22 cellular contexts compared by ENCODE assay signal in genomic region chr1:173753830-173754229, GRCh38. TPM values are rescaled to one million over a fixed set of nuclear protein-coding genes. Genes with fewer than 3 reads are reported as not detected.
DNase-seq lines count a peak whose midpoint lies in the region; ATAC-seq, FAIRE-seq and TF ChIP-seq lines count a peak whose summit lies in the region.
"Had no signal": no experiment of that assay in that cellular context is flagged by ENCODE, and none has a peak within 500 bp of the region (broad histone marks: within the 10 kb centered on the region; RNA-seq: fewer than 3 reads in every experiment).

No MANE protein-coding gene starts in this region.

- H2AFZ ChIP-seq in OCI-LY7 (ENCODE audit: low read length), result no peak overlapping the region

- H4K20me1 ChIP-seq in OCI-LY7 (ENCODE audit: insufficient read depth, low read length), result no peaks in the 10 kb centered on the region
- H4K20me1 ChIP-seq: BLaER1 had no signal

- H3K36me3 Mint-ChIP-seq in T-helper 2 cell treated with Interferon-gamma antibody and Interleukin-4, amounts not matched to agents 5 μg/mL and 100 μg/mL, for 36 hours (ENCODE audit: low read depth), result peaks cover 42% of the 10 kb centered on the region

- no peaks in the 10 kb centered on the region for H3K9me2 ChIP-seq in OCI-LY7 (ENCODE audit: insufficient read depth, low read length)

- no peak overlapping the region for H3K4me3 Mint-ChIP-seq in T-helper 2 cell treated with Interferon-gamma antibody and Interleukin-4, amounts not matched to agents 5 μg/mL and 100 μg/mL, for 36 hours
- H3K4me3 Mint-ChIP-seq: CD14-positive monocyte; CD4-positive, alpha-beta memory T cell; HFFc6; IgD-negative memory B cell had no signal

- ATAC-seq in left colon, result peak; percentile 50
- ATAC-seq in right lobe of liver, result peak; percentile 75 to 96 (median 84)
- ATAC-seq in sciatic nerve, result no peak
- ATAC-seq in GM19455 (IDR thresholded peaks at IDR 0.05; ENCODE audit: unreplicated experiment), result no peak
- ATAC-seq: HCT116 had no signal

- POLR2A ChIA-PET in OCI-LY7 (lab: Charles Lee), result interaction anchor here (0.7 kb wide), 1 partner anchor 900 kb away, joined by 5 read pairs; no protein-coding TSS in a partner anchor

- BruUV-seq in OCI-LY7 (replicated peaks; lab: Mats Ljungman, UMichigan), result TSS peak; percentile 45

- H3K79me2 ChIP-seq in OCI-LY7 (ENCODE audit: insufficient read depth, low read depth, low read length), result no peaks in the 10 kb centered on the region

- peaks cover 71% of the 10 kb centered on the region for H3K36me3 ChIP-seq in OCI-LY7 (ENCODE audit: insufficient read depth, low read length)
- peaks cover 0 to 39% (median 14%) of the 10 kb centered on the region in 4 donors for H3K36me3 ChIP-seq in right lobe of liver
- H3K36me3 ChIP-seq in small intestine (ENCODE audit: control insufficient read depth in 2 of 2, insufficient read depth in 2 of 2, low read length in 2 of 2), result peaks cover 2 to 10% of the 10 kb centered on the region in 2 donors

- H3K9me3 ChIP-seq in OCI-LY7 (ENCODE audit: low read length) (no peaks in the 10 kb centered on the region), right lobe of liver (no peaks in the 10 kb centered on the region), small intestine (ENCODE audit: control insufficient read depth, low read depth) (no peaks in the 10 kb centered on the region)

- no peak overlapping the region for H3K4me2 ChIP-seq in OCI-LY7 (ENCODE audit: low read length)
- H3K4me2 ChIP-seq: BLaER1 had no signal

- H3K27me3 ChIP-seq in right lobe of liver (no peaks in the 10 kb centered on the region), small intestine (ENCODE audit: control insufficient read depth in 2 of 2, insufficient read depth in 2 of 2, low read length in 2 of 2) (no peaks in the 10 kb centered on the region)
- H3K27me3 ChIP-seq: BLaER1 had no signal

- no peak overlapping the region for H3K27ac ChIP-seq in OCI-LY7 (ENCODE audit: low read depth, low read length, poor library complexity, severe bottlenecking)
- H3K27ac ChIP-seq in right lobe of liver, result peak overlapping the region; percentile 40 to 74 (median 70)
- H3K27ac ChIP-seq in small intestine (ENCODE audit: low read depth in 1 of 2, low read length in 1 of 2), result no peak overlapping the region
- H3K27ac ChIP-seq: BLaER1, HL-60 had no signal

- TF ChIP-seq POLR2A in right lobe of liver (IDR thresholded peaks at IDR 0.05), result no peak

- no peak for FAIRE-seq in small intestine (lab: Jason Lieb, UNC)
- FAIRE-seq: G401.6, GM12892, GM18507 had no signal

- no peaks in the 10 kb centered on the region for H3K9me3 Mint-ChIP-seq in T-helper 2 cell treated with Interferon-gamma antibody and Interleukin-4, amounts not matched to agents 5 μg/mL and 100 μg/mL, for 36 hours
- H3K9me3 Mint-ChIP-seq: CD4-positive, alpha-beta memory T cell; HFFc6; IgD-negative memory B cell had no signal

- intact Hi-C loops in OCI-LY7 (cut with micrococcal nuclease; ENCODE audit: unreplicated experiment) (no loop called here), left colon (cut with DNase I, micrococcal nuclease) (no loop called here), right lobe of liver (cut with DNase I) (no loop called here), sciatic nerve (cut with DNase I) (no loop called here)

- H3K27ac Mint-ChIP-seq in T-helper 2 cell treated with Interferon-gamma antibody and Interleukin-4, amounts not matched to agents 5 μg/mL and 100 μg/mL, for 36 hours, result no peak overlapping the region
- H3K27ac Mint-ChIP-seq: HFFc6, IgD-negative memory B cell had no signal

- H3K4me1 Mint-ChIP-seq in T-helper 2 cell treated with Interferon-gamma antibody and Interleukin-4, amounts not matched to agents 5 μg/mL and 100 μg/mL, for 36 hours (ENCODE audit: low read depth), result no peaks in the 10 kb centered on the region
- H3K4me1 Mint-ChIP-seq: CD14-positive monocyte had no signal

- no peak for DNase-seq in OCI-LY7 (ENCODE audit: low spot score)
- DNase-seq in left colon, result no peak
- no peak for DNase-seq in right lobe of liver
- peak; percentile 76 for DNase-seq in small intestine
- DNase-seq in T-helper 2 cell treated with Interferon-gamma antibody and Interleukin-4, amounts not matched to agents 5 μg/mL and 100 μg/mL, for 36 hours (ENCODE audit: low spot score), result no peak
- DNase-seq in sciatic nerve (ENCODE audit: low spot score), result no peak
- DNase-seq: 8988T; CD4-positive, alpha-beta memory T cell; DND-41; EL; GOT3; H7; HFFc6 had no signal

- CTCF ChIA-PET in OCI-LY7 (lab: Charles Lee; ENCODE audit: unreplicated experiment), result no interaction called here

- H3K4me3 ChIP-seq in OCI-LY7 (ENCODE audit: low read depth, low read length, poor library complexity, severe bottlenecking) (no peak overlapping the region), right lobe of liver (peak overlapping the region in 2 of 3 donors; percentile 3 to 29), small intestine (ENCODE audit: low read depth in 1 of 2, low read length in 2 of 2) (no peak overlapping the region)
- H3K4me3 ChIP-seq: BLaER1 had no signal

- no peaks in the 10 kb centered on the region for H3K27me3 Mint-ChIP-seq in T-helper 2 cell treated with Interferon-gamma antibody and Interleukin-4, amounts not matched to agents 5 μg/mL and 100 μg/mL, for 36 hours (ENCODE audit: low read depth)
- H3K27me3 Mint-ChIP-seq: CD4-positive, alpha-beta memory T cell; IgD-negative memory B cell had no signal

- TF ChIP-seq CTCF in OCI-LY7 (conservative IDR thresholded peaks at IDR 0.05; ENCODE audit: low read length), result no peak
- TF ChIP-seq CTCF in right lobe of liver (IDR thresholded peaks at IDR 0.05), result no peak

- H3K4me1 ChIP-seq in OCI-LY7 (ENCODE audit: insufficient read depth, low read length, poor library complexity, severe bottlenecking) (no peaks in the 10 kb centered on the region), right lobe of liver (peaks cover 0 to 11% (median 4%) of the 10 kb centered on the region in 4 donors), small intestine (ENCODE audit: control insufficient read depth in 2 of 2, insufficient read depth in 1 of 2, low read depth in 1 of 2, low read length in 1 of 2) (no peaks in the 10 kb centered on the region)
- H3K4me1 ChIP-seq: BLaER1 had no signal

RNA-seq across cellular contexts. Expression of gene KLHL20, which starts 39.0 kb away (rescaled TPM):
- 17.5 and 28.2 TPM in 2 replicates for total RNA-seq in OCI-LY7 (2014; rRNA removed; shearing (Covaris generic))
- total RNA-seq in OCI-LY7 (2022) (22.6 and 25.7 TPM in 2 replicates), left colon (10 to 100 TPM; 23.3 to 25.1 TPM), right lobe of liver (10 to 100 TPM in 5 of 6 experiments, 1 to 10 TPM in 1; 9.2 to 15.5 (median 12.5) TPM), sciatic nerve (33.4 TPM)
- 1 to 10 TPM; 6.9 to 8.9 (median 8.2) TPM for polyA plus RNA-seq in small intestine

Comparison
In these comparisons a context has a peak if more than half of its experiments do, and no peak if none do; other contexts are left out.
1. H3K27ac ChIP-seq: peak in right lobe of liver (3 of 3); none in OCI-LY7 (single experiment) and small intestine (0 of 2).
2. H3K4me3 ChIP-seq: peak in right lobe of liver (2 of 3); none in OCI-LY7 (single experiment) and small intestine (0 of 2).
3. ATAC-seq: peak in left colon (single experiment) and right lobe of liver (4 of 4); none in sciatic nerve (single experiment) and GM19455 (single experiment).